9 cellular contexts compared by ENCODE assay signal in the genomic region with DNA sequence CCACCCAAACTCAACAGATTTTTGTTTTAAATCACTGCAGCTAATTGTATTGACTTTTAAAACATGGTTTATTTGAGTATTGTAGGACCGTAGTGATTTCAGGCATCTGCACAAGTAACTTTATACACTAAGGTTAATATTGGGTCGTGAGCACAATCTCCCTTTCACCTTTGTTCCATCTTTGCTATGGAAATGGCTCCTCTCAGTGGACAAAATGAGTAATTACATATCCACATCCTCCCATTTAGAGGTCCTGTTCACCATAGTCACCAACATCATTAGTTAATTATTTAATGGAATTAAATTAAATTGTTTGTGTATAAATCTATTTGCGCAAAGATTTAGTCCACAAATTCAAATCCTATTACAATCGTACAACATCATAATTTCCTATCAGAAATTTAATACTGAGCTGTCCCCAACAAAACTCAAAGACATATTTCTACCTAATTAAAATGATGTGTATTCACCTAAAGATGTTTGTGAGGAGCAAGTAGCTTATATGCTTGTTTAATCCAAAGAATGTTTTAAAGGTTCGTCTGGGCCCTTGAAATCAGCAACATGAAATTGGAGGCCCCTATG.
DNase-seq lines count a peak whose midpoint lies in the region; ATAC-seq and TF ChIP-seq lines count a peak whose summit lies in the region.
"Had no signal": no experiment of that assay in that cellular context is flagged by ENCODE, and none has a peak within 500 bp of the region (broad histone marks: within the 10 kb centered on the region; RNA-seq: fewer than 3 reads in every experiment).

No MANE protein-coding gene starts in this region.

- H2AFZ ChIP-seq in ACC112 (ENCODE audit: low read length, unreplicated experiment) (peak overlapping the region; percentile 66), parathyroid adenoma (no peak overlapping the region)

- H3K27me3 ChIP-seq in ACC112 (ENCODE audit: insufficient read depth, low read length) (0 out of 2 replicates have a peak, but pooled peaks cover 3% of the 10 kb centered on the region), parathyroid adenoma (ENCODE audit: control insufficient read depth, insufficient read depth, low read length) (no peaks in the 10 kb centered on the region)

- no peak overlapping the region for H3K27ac ChIP-seq in ACC112 (ENCODE audit: low read depth, low read length)
- H3K27ac ChIP-seq in parathyroid adenoma, result no peak overlapping the region

- H3K4me1 ChIP-seq in ACC112 (ENCODE audit: control insufficient read depth, insufficient read depth, low read length, unreplicated experiment) (peaks cover 9% of the 10 kb centered on the region), parathyroid adenoma (no peaks in the 10 kb centered on the region)

- H3K79me2 ChIP-seq in ACC112 (ENCODE audit: control insufficient read depth, insufficient read depth, low read length, unreplicated experiment) (no peaks in the 10 kb centered on the region), parathyroid adenoma (no peaks in the 10 kb centered on the region)

- peak; percentile 55 for DNase-seq in GM12865 (ENCODE audit: low read depth)
- peak; percentile 23 for DNase-seq in LNCaP clone FGC (ENCODE audit: low read depth)
- peak; percentile 19 for DNase-seq in SKM-1 treated with dmso at 0.1 percent for 144 hours (lab: John Stamatoyannopoulos, UW; ENCODE audit: unreplicated experiment)
- DNase-seq in fibroblast of the aortic adventitia (ENCODE audit: low read depth), result peak; percentile 85
- DNase-seq in stimulated activated CD4-positive, alpha-beta T cell treated with anti-CD3 and anti-CD28 coated beads, Interleukin-4, amount 100 ng/mL, for 24 hours, result no peak

- H3K36me3 ChIP-seq in ACC112 (ENCODE audit: insufficient read depth, low read length) (no peaks in the 10 kb centered on the region), parathyroid adenoma (ENCODE audit: control insufficient read depth, insufficient read depth, low read length) (no peaks in the 10 kb centered on the region)

- H3K4me2 ChIP-seq in parathyroid adenoma (ENCODE audit: low read length), result no peak overlapping the region

- no peak overlapping the region for H3K9ac ChIP-seq in parathyroid adenoma

- no peak for ATAC-seq in GM21390 (IDR thresholded peaks at IDR 0.05; ENCODE audit: unreplicated experiment)
- ATAC-seq: stimulated activated naive CD8-positive, alpha-beta T cell treated with anti-CD3 and anti-CD28 coated beads, Interleukin-15, amount 100 ng/mL, for 72 hours had no signal

- peak; percentile 55 for TF ChIP-seq CTCF in GM12865 (IDR thresholded peaks at IDR 0.05; ENCODE audit: insufficient read depth, low read depth, low read length, missing control alignments)
- TF ChIP-seq CTCF in LNCaP clone FGC (IDR thresholded peaks at IDR 0.05; ENCODE audit: control insufficient read depth, extremely low read depth, insufficient read depth), result peak; percentile 82
- peak; percentile 64 for TF ChIP-seq CTCF in fibroblast of the aortic adventitia (IDR thresholded peaks at IDR 0.05; ENCODE audit: insufficient read depth, low read length)
- peak; percentile 67 for TF ChIP-seq CTCF in parathyroid adenoma (IDR thresholded peaks at IDR 0.05)

- no peak overlapping the region for H3K4me3 ChIP-seq in ACC112 (ENCODE audit: low read depth, low read length)
- H3K4me3 ChIP-seq in GM12865 (ENCODE audit: low read depth, low read length), result no peak overlapping the region
- H3K4me3 ChIP-seq in LNCaP clone FGC (ENCODE audit: low read depth, low read length), result no peak overlapping the region
- no peak overlapping the region for H3K4me3 ChIP-seq in fibroblast of the aortic adventitia (ENCODE audit: low read depth, low read length)
- no peak overlapping the region for H3K4me3 ChIP-seq in parathyroid adenoma (ENCODE audit: low read depth, low read length)

- no peaks in the 10 kb centered on the region for H3K9me3 ChIP-seq in parathyroid adenoma (ENCODE audit: control insufficient read depth, low read length)
